In genomic region chr7:99500637-99501009, GRCh38 we compare ENCODE assay signal across 7 cellular contexts. TPM values are rescaled to one million over a fixed set of nuclear protein-coding genes. Genes with fewer than 3 reads are reported as not detected.
DNase-seq lines count a peak whose midpoint lies in the region; ATAC-seq lines count a peak whose summit lies in the region.

No MANE protein-coding gene starts in this region.

- DNase-seq in activated naive CD8-positive, alpha-beta T cell treated with anti-CD3 and anti-CD28 coated beads, Interleukin-2, amount 10 ng/mL, durations not matched to agents 7 days and 5 days: peak; percentile 34
- no peak for DNase-seq in immature natural killer cell
- DNase-seq in NCI-H2029 treated with DMSO at 0.1 percent for 48 hours (lab: John Stamatoyannopoulos, UW): no peak
- no peak for DNase-seq in AG08396 (ENCODE audit: low spot score)

- H3K36me3 ChIP-seq in HUES64 (ENCODE audit: insufficient read depth, low read length): peaks cover 13% of the 10 kb centered on the region; the same call in 1 of the 2 replicates
- H3K36me3 ChIP-seq in stomach smooth muscle (ENCODE audit: control insufficient read depth in 2 of 2, insufficient read depth in 2 of 2, low read length in 2 of 2): peaks cover 5 to 6% of the 10 kb centered on the region in 2 donors

- peak overlapping the region; percentile 84 for H3K4me3 ChIP-seq in HUES64 (ENCODE audit: low read length)
- peak overlapping the region; percentile 99 to 100 for H3K4me3 ChIP-seq in stomach smooth muscle (ENCODE audit: low read length in 2 of 2)

- peak overlapping the region; percentile 99 for H3K27ac Mint-ChIP-seq in activated naive CD8-positive, alpha-beta T cell treated with anti-CD3 and anti-CD28 coated beads, Interleukin-2, amount 10 ng/mL, durations not matched to agents 7 days and 5 days
- H3K27ac Mint-ChIP-seq in immature natural killer cell: peak overlapping the region; percentile 96 to 100 (median 99)

- peaks cover 20% of the 10 kb centered on the region for H3K4me1 Mint-ChIP-seq in activated naive CD8-positive, alpha-beta T cell treated with anti-CD3 and anti-CD28 coated beads, Interleukin-2, amount 10 ng/mL, durations not matched to agents 7 days and 5 days
- H3K4me1 Mint-ChIP-seq in immature natural killer cell: peaks cover 49 to 58% of the 10 kb centered on the region in 2 donors

- H3K9me3 ChIP-seq in HUES64 (ENCODE audit: insufficient read depth, low read depth, low read length) (no peaks in the 10 kb centered on the region), stomach smooth muscle (ENCODE audit: control insufficient read depth in 2 of 2, low read length in 2 of 2) (no peaks in the 10 kb centered on the region)

- WGBS in HUES64: 59% methylated on average over 16 of the region's 16 CpGs

- H3K27me3 ChIP-seq in HUES64 (ENCODE audit: insufficient read depth, low read length) (no peaks in the 10 kb centered on the region), stomach smooth muscle (ENCODE audit: control insufficient read depth in 1 of 2, insufficient read depth in 2 of 2, low read length in 2 of 2) (no peaks in the 10 kb centered on the region)

- peak overlapping the region; percentile 94 for H3K4me3 Mint-ChIP-seq in activated naive CD8-positive, alpha-beta T cell treated with anti-CD3 and anti-CD28 coated beads, Interleukin-2, amount 10 ng/mL, durations not matched to agents 7 days and 5 days
- H3K4me3 Mint-ChIP-seq in immature natural killer cell: peak overlapping the region; percentile 96 to 100 (median 98)

- POLR2A ChIA-PET in activated naive CD8-positive, alpha-beta T cell treated with anti-CD3 and anti-CD28 coated beads, Interleukin-2, amount 10 ng/mL, durations not matched to agents 7 days and 5 days (lab: Charles Lee): interaction anchor here (0.5 to 4.5 kb wide), 14 partner anchors 11 to 419 kb away, joined by 3 to 50 read pairs (median 8); partner anchors contain the start of genes ARPC1B, ATP5MF, BUD31 and CPSF4

- H3K27ac ChIP-seq in HUES64 (ENCODE audit: low read depth, low read length): peak overlapping the region; percentile 89; the same call in 1 of the 2 replicates
- H3K27ac ChIP-seq in stomach smooth muscle (ENCODE audit: low read length): peak overlapping the region; percentile 97

- peak overlapping the region; percentile 82 for H3K9ac ChIP-seq in HUES64 (ENCODE audit: low read depth, low read length)
- peak overlapping the region; percentile 96 to 99 for H3K9ac ChIP-seq in stomach smooth muscle (ENCODE audit: low read length in 2 of 2)

- H3K9me3 Mint-ChIP-seq in activated naive CD8-positive, alpha-beta T cell treated with anti-CD3 and anti-CD28 coated beads, Interleukin-2, amount 10 ng/mL, durations not matched to agents 7 days and 5 days: peaks cover 2% of the 10 kb centered on the region
- no peaks in the 10 kb centered on the region for H3K9me3 Mint-ChIP-seq in immature natural killer cell

- ATAC-seq in activated naive CD8-positive, alpha-beta T cell treated with anti-CD3 and anti-CD28 coated beads, Interleukin-2, amount 10 ng/mL, durations not matched to agents 7 days and 5 days (ENCODE audit: low read depth): no peak
- ATAC-seq in HG03196 (IDR thresholded peaks at IDR 0.05; ENCODE audit: unreplicated experiment): no peak

- peaks cover 30% of the 10 kb centered on the region for H3K36me3 Mint-ChIP-seq in activated naive CD8-positive, alpha-beta T cell treated with anti-CD3 and anti-CD28 coated beads, Interleukin-2, amount 10 ng/mL, durations not matched to agents 7 days and 5 days
- peaks cover 9 to 16% (median 11%) of the 10 kb centered on the region in 3 donors for H3K36me3 Mint-ChIP-seq in immature natural killer cell

- H3K27me3 Mint-ChIP-seq in activated naive CD8-positive, alpha-beta T cell treated with anti-CD3 and anti-CD28 coated beads, Interleukin-2, amount 10 ng/mL, durations not matched to agents 7 days and 5 days: no peaks in the 10 kb centered on the region
- H3K27me3 Mint-ChIP-seq in immature natural killer cell (ENCODE audit: low read depth in 3 of 3): peaks cover 12 to 19% (median 14%) of the 10 kb centered on the region in 3 donors

- H3K4me1 ChIP-seq in HUES64 (ENCODE audit: insufficient read depth, low read length) (peaks cover 8% of the 10 kb centered on the region; the same call in 1 of the 2 replicates), stomach smooth muscle (ENCODE audit: control insufficient read depth, insufficient read depth, low read length) (peaks cover 33% of the 10 kb centered on the region)

RNA-seq across cellular contexts. Expression of gene ZNF394, which starts 0.5 kb away (rescaled TPM):
- polyA plus RNA-seq in HUES64 (2013, experiment 1 of 2): 13.0 TPM
- 13.3 TPM for polyA plus RNA-seq in HUES64 (2013, experiment 2 of 2)
- total RNA-seq in activated naive CD8-positive, alpha-beta T cell treated with anti-CD3 and anti-CD28 coated beads, Interleukin-2, amount 10 ng/mL, durations not matched to agents 7 days and 5 days: 10 to 100 TPM; 65.1 to 71.2 TPM
- 10 to 100 TPM; 68.6 to 91.7 (median 76.0) TPM for polyA plus RNA-seq in immature natural killer cell

RNA-seq across cellular contexts. Expression of gene ZKSCAN5, which starts 3.8 kb away (rescaled TPM):
- 12.6 TPM for polyA plus RNA-seq in HUES64 (2013, experiment 1 of 2)
- polyA plus RNA-seq in HUES64 (2013, experiment 2 of 2): 13.8 TPM
- 10 to 100 TPM; 12.7 to 13.5 TPM for total RNA-seq in activated naive CD8-positive, alpha-beta T cell treated with anti-CD3 and anti-CD28 coated beads, Interleukin-2, amount 10 ng/mL, durations not matched to agents 7 days and 5 days
- 1 to 10 TPM; 3.2 to 9.4 (median 4.6) TPM for polyA plus RNA-seq in immature natural killer cell

RNA-seq across cellular contexts. Expression of gene ZNF789, which starts 27.9 kb away (rescaled TPM):
- 7.8 TPM for polyA plus RNA-seq in HUES64 (2013, experiment 1 of 2)
- polyA plus RNA-seq in HUES64 (2013, experiment 2 of 2): 7.4 TPM
- 10 to 100 TPM; 26.0 to 26.4 TPM for total RNA-seq in activated naive CD8-positive, alpha-beta T cell treated with anti-CD3 and anti-CD28 coated beads, Interleukin-2, amount 10 ng/mL, durations not matched to agents 7 days and 5 days
- 1 to 10 TPM; 4.6 to 7.6 (median 5.4) TPM for polyA plus RNA-seq in immature natural killer cell

RNA-seq across cellular contexts. Expression of gene ATP5MF, which starts 34.7 kb away (rescaled TPM):
- 509 TPM for polyA plus RNA-seq in HUES64 (2013, experiment 1 of 2)
- polyA plus RNA-seq in HUES64 (2013, experiment 2 of 2): 519 TPM
- total RNA-seq in activated naive CD8-positive, alpha-beta T cell treated with anti-CD3 and anti-CD28 coated beads, Interleukin-2, amount 10 ng/mL, durations not matched to agents 7 days and 5 days: 100 to 1,000 TPM; 338 to 377 TPM
- 100 to 1,000 TPM; 455 to 757 (median 495) TPM for polyA plus RNA-seq in immature natural killer cell

RNA-seq across cellular contexts. Expression of gene FAM200A, which starts 51.3 kb away (rescaled TPM):
- 8.4 TPM for polyA plus RNA-seq in HUES64 (2013, experiment 1 of 2)
- 10.3 TPM for polyA plus RNA-seq in HUES64 (2013, experiment 2 of 2)
- 1 to 10 TPM; 6.9 to 7.3 TPM for total RNA-seq in activated naive CD8-positive, alpha-beta T cell treated with anti-CD3 and anti-CD28 coated beads, Interleukin-2, amount 10 ng/mL, durations not matched to agents 7 days and 5 days
- polyA plus RNA-seq in immature natural killer cell: 1 to 10 TPM in 2 of 3 donors, not detected in 1; 1.9 to 4.7 TPM
